1 cellular context compared by ENCODE assay signal in the genomic region with DNA sequence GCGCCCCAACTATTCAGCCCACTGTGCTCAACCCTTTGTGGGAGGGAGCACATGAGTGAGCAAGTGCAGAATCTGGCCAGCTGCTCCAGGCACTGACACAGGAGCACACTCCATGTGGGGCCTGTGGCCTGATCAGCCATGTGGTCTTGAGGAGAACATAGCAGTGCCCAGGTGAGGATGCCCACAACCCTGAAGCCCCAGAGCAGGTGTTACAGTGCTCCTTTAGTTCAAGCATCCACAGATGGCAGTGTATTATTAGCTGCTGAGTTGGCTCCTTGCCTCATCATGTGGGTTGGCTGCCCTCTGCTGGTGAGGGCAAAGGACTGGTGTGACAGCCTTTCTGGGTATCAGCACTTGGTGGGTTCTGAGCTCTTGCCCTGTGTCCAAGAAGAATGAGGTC.
TF ChIP-seq lines count a peak whose summit lies in the region.

No MANE protein-coding gene starts in this region.

TF ChIP-seq in GM12878, 131 proteins besides CTCF, POLR2A, EP300 and RAD21 (continued from another document):
- no peak for TF ChIP-seq CEBPB (IDR thresholded peaks at IDR 0.05; ENCODE audit: borderline replicate concordance in 1 of 2, low read depth in 2 of 2, low read length in 2 of 2)
